ENCODE assay signal across 8 cellular contexts in genomic region chr17:64918842-64919288, GRCh38. TPM values are rescaled to one million over a fixed set of nuclear protein-coding genes. Genes with fewer than 3 reads are reported as not detected.
DNase-seq lines count a peak whose midpoint lies in the region; ATAC-seq and TF ChIP-seq lines count a peak whose summit lies in the region.
"Not testable (repeated sequence)": the region's sequence is repeated elsewhere in the genome, so short reads cannot be mapped to it uniquely, and the experiment has no call there.

No MANE protein-coding gene starts in this region.

- intact Hi-C loops in Panc1 (cut with micrococcal nuclease; ENCODE audit: unreplicated experiment), result not testable (repeated sequence)

- BruUV-seq in Panc1 (replicated peaks; lab: Mats Ljungman, UMichigan), result not testable (repeated sequence)

- in situ Hi-C loops in Panc1 (cut with HindIII; ENCODE audit: low pct_unique_long_range_greater_than_20kb, low sequenced_read_pairs), result not testable (repeated sequence)

- not testable (repeated sequence) for H3K9me3 Mint-ChIP-seq in naive B cell

- not testable (repeated sequence) for H3K27me3 ChIP-seq in Panc1 (ENCODE audit: control insufficient read depth, insufficient read depth, low read length)

- peak overlapping the region in 5 of 6 donors; percentile 94 to 98 (median 98) for H3K27ac Mint-ChIP-seq in naive B cell

- CTCF ChIA-PET in Panc1 (lab: Charles Lee), result not testable (repeated sequence)

- peak overlapping the region; percentile 29; the same call in 1 of the 2 replicates for H3K27ac ChIP-seq in Panc1 (ENCODE audit: low read length)

- H3K4me3 ChIP-seq in Panc1 (ENCODE audit: low read depth in 2 of 2, low read length in 2 of 2) (peak overlapping the region; percentile 54 to 60), fibroblast of the aortic adventitia (ENCODE audit: low read depth, low read length) (peak overlapping the region; percentile 65)

- H3K9me3 ChIP-seq in Panc1 (ENCODE audit: control insufficient read depth, insufficient read depth, low read depth, low read length), result not testable (repeated sequence)

- peak overlapping the region; percentile 87 to 96 (median 94) for H3K4me3 Mint-ChIP-seq in naive B cell

- POLR2A ChIA-PET in Panc1 (lab: Charles Lee), result not testable (repeated sequence)

- DNase-seq in DMS 273 (lab: John Stamatoyannopoulos, UW; ENCODE audit: unreplicated experiment) (peak; percentile 63), activated gamma-delta T cell treated with Interleukin-2 at 50 U/mL for 16 hours (peak; percentile 40), naive B cell (peak; percentile 80)
- DNase-seq in Panc1 (ENCODE audit: low read depth, low spot score); fibroblast of the aortic adventitia (ENCODE audit: low read depth): not testable (repeated sequence)
- peak; percentile 12 to 36 for DNase-seq in stimulated activated CD8-positive, alpha-beta memory T cell treated with anti-CD3 and anti-CD28 coated beads, Interleukin-7, amount 100 ng/mL, for 48 hours (ENCODE audit: extremely low read depth in 1 of 2, low read depth in 1 of 2)

- peak; percentile 54 for ATAC-seq in GM21529 (IDR thresholded peaks at IDR 0.05; ENCODE audit: unreplicated experiment)
- peak; percentile 23 for ATAC-seq in HG03520 (IDR thresholded peaks at IDR 0.05; ENCODE audit: unreplicated experiment)
- ATAC-seq in Panc1, result peak; percentile 68
- peak; percentile 55 to 56 for ATAC-seq in naive B cell (ENCODE audit: low read depth in 2 of 2)

- H3K4me1 Mint-ChIP-seq in naive B cell, result peaks cover 10 to 40% (median 34%) of the 10 kb centered on the region in 3 donors

- not testable (repeated sequence) for H3K4me1 ChIP-seq in Panc1 (ENCODE audit: control insufficient read depth, insufficient read depth, low read length)

- H3K36me3 Mint-ChIP-seq in naive B cell, result not testable (repeated sequence)

- H3K27me3 Mint-ChIP-seq in naive B cell, result not testable (repeated sequence)

- not testable (repeated sequence) for H3K36me3 ChIP-seq in Panc1 (ENCODE audit: control insufficient read depth, insufficient read depth, low read length)

- not testable (repeated sequence) for TF ChIP-seq CTCF in Panc1 (IDR thresholded peaks at IDR 0.05); fibroblast of the aortic adventitia (IDR thresholded peaks at IDR 0.05; ENCODE audit: insufficient read depth, low read length)

RNA-seq across cellular contexts. Expression of gene LRRC37A3, which starts 0.4 kb away (rescaled TPM):
- 13.3 TPM for total RNA-seq in Panc1 (2021; ENCODE audit: unreplicated experiment)
- 9.2 TPM for polyA plus RNA-seq in Panc1 (2012; ENCODE audit: insufficient read length)
- total RNA-seq in fibroblast of the aortic adventitia (ENCODE audit: low replicate concordance), result 8.9 and 10.1 TPM in 2 replicates
- 1 to 10 TPM in 3 of 6 donors, under 1 TPM in 2, not detected in 1; 0.67 to 2.4 (median 1.1) TPM for polyA plus RNA-seq in naive B cell (ENCODE audit: low read depth in 6 of 6)
